Comparison of ENCODE assay signal across 38 cellular contexts in genomic region chr12:80620281-80620680, GRCh38.
"Had no signal": no experiment of that assay in that cellular context is flagged by ENCODE, and none has a peak within 500 bp of the region (broad histone marks: within the 10 kb centered on the region; RNA-seq: fewer than 3 reads in every experiment).

No MANE protein-coding gene starts in this region.

- H3K27me3 Mint-ChIP-seq: activated B cell treated with CpG ODN at 0.5 μM for 24 hours; activated CD4-positive, alpha-beta memory T cell treated with anti-CD3 and anti-CD28 coated beads for 36 hours; activated CD4-positive, alpha-beta T cell treated with anti-CD3 and anti-CD28 coated beads, Interleukin-2, amount 10 ng/mL, durations not matched to agents 24 days and 14 days; activated CD8-positive, alpha-beta T cell treated with anti-CD3 and anti-CD28 coated beads for 36 hours; activated naive CD8-positive, alpha-beta T cell treated with anti-CD3 and anti-CD28 coated beads for 36 hours; activated T-helper 17 cell treated with anti-CD3 and anti-CD28 coated beads, Interleukin-2, amount 50 U/mL, for 72 hours had no signal

- ATAC-seq: activated CD8-positive, alpha-beta T cell treated with anti-CD3 and anti-CD28 coated beads for 36 hours; activated naive CD4-positive, alpha-beta T cell treated with anti-CD3 and anti-CD28 coated beads, Interleukin-2, amount 50 U/mL, for 72 hours; activated T-cell treated with anti-CD3 and anti-CD28 coated beads, Interleukin-2, amount 50 U/mL, for 4 hours; activated T-cell treated with anti-CD3 and anti-CD28 coated beads, Interleukin-2, amount 50 U/mL, for 72 hours; activated T-helper 17 cell treated with anti-CD3 and anti-CD28 coated beads, Interleukin-2, amount 50 U/mL, for 72 hours; body of pancreas had no signal

- H3K4me3 ChIP-seq: adrenal gland, body of pancreas, breast epithelium had no signal

- DNase-seq: activated B cell treated with CpG ODN at 0.5 μM for 24 hours; activated CD4-positive, alpha-beta memory T cell treated with anti-CD3 and anti-CD28 coated beads for 36 hours; activated CD4-positive, alpha-beta T cell treated with anti-CD3 and anti-CD28 coated beads for 4 hours; activated CD4-positive, alpha-beta T cell treated with anti-CD3 and anti-CD28 coated beads, Interleukin-2, amount 10 ng/mL, durations not matched to agents 24 days and 14 days; activated CD4-positive, alpha-beta T cell treated with anti-CD3 and anti-CD28 coated beads, Interleukin-2, amount 50 U/mL, for 1 hour; activated CD4-positive, alpha-beta T cell treated with anti-CD3 and anti-CD28 coated beads, Interleukin-2, amount 50 U/mL, for 4 hours; activated CD4-positive, CD25-positive, alpha-beta regulatory T cell treated with anti-CD3 and anti-CD28 coated beads, Interleukin-2, amount 50 U/mL, for 72 hours; activated CD8-positive, alpha-beta memory T cell treated with anti-CD3 and anti-CD28 coated beads, Interleukin-2, amount 50 U/mL, for 4 hours; activated CD8-positive, alpha-beta T cell treated with anti-CD3 and anti-CD28 coated beads for 36 hours; activated effector memory CD4-positive, alpha-beta T cell treated with anti-CD3 and anti-CD28 coated beads, Interleukin-2, amount 50 U/mL, for 16 hours; activated gamma-delta T cell treated with Interleukin-2 at 50 U/mL for 16 hours; activated naive CD4-positive, alpha-beta T cell; activated naive CD4-positive, alpha-beta T cell treated with anti-CD3 and anti-CD28 coated beads for 36 hours; activated naive CD4-positive, alpha-beta T cell treated with anti-CD3 and anti-CD28 coated beads, Interleukin-2, amount 50 U/mL, for 16 hours; activated naive CD8-positive, alpha-beta T cell treated with anti-CD3 and anti-CD28 coated beads for 36 hours; activated T-cell treated with anti-CD3 and anti-CD28 coated beads for 4 hours; activated T-cell treated with anti-CD3 and anti-CD28 coated beads, Interleukin-2, amount 50 U/mL, for 1 hour; activated T-cell treated with anti-CD3 and anti-CD28 coated beads, Interleukin-2, amount 50 U/mL, for 4 hours; activated T-cell treated with anti-CD3 and anti-CD28 coated beads, Interleukin-2, amount 50 U/mL, for 72 hours; adrenal gland; amniotic stem cell; aorta; body of pancreas; brain microvascular endothelial cell; central memory CD4-positive, alpha-beta T cell; cerebellar nuclear complex; T-helper 2 cell; T-helper 9 cell had no signal

- H3K27ac Mint-ChIP-seq: activated B cell treated with CpG ODN at 0.5 μM for 24 hours; activated CD4-positive, alpha-beta memory T cell treated with anti-CD3 and anti-CD28 coated beads for 36 hours; activated CD4-positive, alpha-beta T cell treated with anti-CD3 and anti-CD28 coated beads, Interleukin-2, amount 10 ng/mL, durations not matched to agents 24 days and 14 days; activated CD8-positive, alpha-beta T cell treated with anti-CD3 and anti-CD28 coated beads for 36 hours; activated naive CD4-positive, alpha-beta T cell treated with anti-CD3 and anti-CD28 coated beads for 36 hours; activated naive CD4-positive, alpha-beta T cell treated with anti-CD3 and anti-CD28 coated beads, Interleukin-2, amount 50 U/mL, for 72 hours; activated naive CD8-positive, alpha-beta T cell treated with anti-CD3 and anti-CD28 coated beads for 36 hours; activated T-cell treated with anti-CD3 and anti-CD28 coated beads, Interleukin-2, amount 50 U/mL, for 72 hours; activated T-helper 1 cell treated with anti-CD3 and anti-CD28 coated beads, Interleukin-12 subunit alpha, Interleukin-12 subunit beta, Interleukin-2, Interleukin-4 antibody, amounts not matched to agents 30 ng/mL and 10 ng/mL and 1 ng/mL, durations not matched to agents 14 hours and 24 hours and 36 hours; activated T-helper 17 cell treated with anti-CD3 and anti-CD28 coated beads, Interleukin-2, amount 50 U/mL, for 72 hours; T-helper 1 cell treated with Interleukin-12 subunit alpha and Interleukin-12 subunit beta and Interleukin-4 antibody, amounts not matched to agents 30 μg/mL and 1 μg/mL, for 36 hours; T-helper 2 cell treated with Interferon-gamma antibody and Interleukin-4, amounts not matched to agents 5 μg/mL and 100 μg/mL, for 36 hours had no signal

- H3K27ac ChIP-seq: adrenal gland, body of pancreas, brain microvascular endothelial cell, breast epithelium, VCaP had no signal

- H3K4me1 ChIP-seq: adrenal gland, body of pancreas, breast epithelium had no signal

- H3K9me3 Mint-ChIP-seq: activated CD4-positive, alpha-beta T cell treated with anti-CD3 and anti-CD28 coated beads, Interleukin-2, amount 10 ng/mL, durations not matched to agents 24 days and 14 days; activated T-cell treated with anti-CD3 and anti-CD28 coated beads, Interleukin-2, amount 50 U/mL, for 4 hours; activated T-helper 1 cell treated with anti-CD3 and anti-CD28 coated beads, Interleukin-12 subunit alpha, Interleukin-12 subunit beta, Interleukin-2, Interleukin-4 antibody, amounts not matched to agents 30 ng/mL and 10 ng/mL and 1 ng/mL, durations not matched to agents 14 hours and 24 hours and 36 hours; T-helper 1 cell treated with Interleukin-12 subunit alpha and Interleukin-12 subunit beta and Interleukin-4 antibody, amounts not matched to agents 30 μg/mL and 1 μg/mL, for 36 hours; T-helper 2 cell treated with Interferon-gamma antibody and Interleukin-4, amounts not matched to agents 5 μg/mL and 100 μg/mL, for 36 hours had no signal

- H3K36me3 Mint-ChIP-seq: activated CD4-positive, alpha-beta memory T cell treated with anti-CD3 and anti-CD28 coated beads for 36 hours; activated naive CD4-positive, alpha-beta T cell treated with anti-CD3 and anti-CD28 coated beads, Interleukin-2, amount 50 U/mL, for 72 hours; activated naive CD8-positive, alpha-beta T cell treated with anti-CD3 and anti-CD28 coated beads for 36 hours had no signal

- FAIRE-seq: astrocyte, colon, TTC549 had no signal

- H3K9me3 ChIP-seq: adrenal gland, body of pancreas, breast epithelium had no signal

- H3K4me1 Mint-ChIP-seq: activated B cell treated with CpG ODN at 0.5 μM for 24 hours; activated CD4-positive, alpha-beta T cell treated with anti-CD3 and anti-CD28 coated beads, Interleukin-2, amount 10 ng/mL, durations not matched to agents 24 days and 14 days; activated naive CD8-positive, alpha-beta T cell treated with anti-CD3 and anti-CD28 coated beads for 36 hours; activated T-helper 17 cell treated with anti-CD3 and anti-CD28 coated beads, Interleukin-2, amount 50 U/mL, for 72 hours had no signal

- H3K4me3 Mint-ChIP-seq: activated B cell treated with CpG ODN at 0.5 μM for 24 hours; activated CD4-positive, alpha-beta memory T cell treated with anti-CD3 and anti-CD28 coated beads for 36 hours; activated CD4-positive, alpha-beta T cell treated with anti-CD3 and anti-CD28 coated beads, Interleukin-2, amount 10 ng/mL, durations not matched to agents 24 days and 14 days; activated CD8-positive, alpha-beta T cell treated with anti-CD3 and anti-CD28 coated beads for 36 hours; activated naive CD4-positive, alpha-beta T cell treated with anti-CD3 and anti-CD28 coated beads for 36 hours; activated naive CD8-positive, alpha-beta T cell treated with anti-CD3 and anti-CD28 coated beads for 36 hours; activated T-cell treated with anti-CD3 and anti-CD28 coated beads, Interleukin-2, amount 50 U/mL, for 4 hours; activated T-cell treated with anti-CD3 and anti-CD28 coated beads, Interleukin-2, amount 50 U/mL, for 72 hours; activated T-helper 1 cell treated with anti-CD3 and anti-CD28 coated beads, Interleukin-12 subunit alpha, Interleukin-12 subunit beta, Interleukin-2, Interleukin-4 antibody, amounts not matched to agents 30 ng/mL and 10 ng/mL and 1 ng/mL, durations not matched to agents 14 hours and 24 hours and 36 hours; activated T-helper 17 cell treated with anti-CD3 and anti-CD28 coated beads, Interleukin-2, amount 50 U/mL, for 72 hours; T-helper 1 cell treated with Interleukin-12 subunit alpha and Interleukin-12 subunit beta and Interleukin-4 antibody, amounts not matched to agents 30 μg/mL and 1 μg/mL, for 36 hours; T-helper 2 cell treated with Interferon-gamma antibody and Interleukin-4, amounts not matched to agents 5 μg/mL and 100 μg/mL, for 36 hours had no signal

- H3K36me3 ChIP-seq: adrenal gland, brain microvascular endothelial cell, breast epithelium had no signal

- H3K27me3 ChIP-seq: adrenal gland, body of pancreas, brain microvascular endothelial cell, breast epithelium had no signal
